ENCODE assay signal across 8 cellular contexts in the genomic region with DNA sequence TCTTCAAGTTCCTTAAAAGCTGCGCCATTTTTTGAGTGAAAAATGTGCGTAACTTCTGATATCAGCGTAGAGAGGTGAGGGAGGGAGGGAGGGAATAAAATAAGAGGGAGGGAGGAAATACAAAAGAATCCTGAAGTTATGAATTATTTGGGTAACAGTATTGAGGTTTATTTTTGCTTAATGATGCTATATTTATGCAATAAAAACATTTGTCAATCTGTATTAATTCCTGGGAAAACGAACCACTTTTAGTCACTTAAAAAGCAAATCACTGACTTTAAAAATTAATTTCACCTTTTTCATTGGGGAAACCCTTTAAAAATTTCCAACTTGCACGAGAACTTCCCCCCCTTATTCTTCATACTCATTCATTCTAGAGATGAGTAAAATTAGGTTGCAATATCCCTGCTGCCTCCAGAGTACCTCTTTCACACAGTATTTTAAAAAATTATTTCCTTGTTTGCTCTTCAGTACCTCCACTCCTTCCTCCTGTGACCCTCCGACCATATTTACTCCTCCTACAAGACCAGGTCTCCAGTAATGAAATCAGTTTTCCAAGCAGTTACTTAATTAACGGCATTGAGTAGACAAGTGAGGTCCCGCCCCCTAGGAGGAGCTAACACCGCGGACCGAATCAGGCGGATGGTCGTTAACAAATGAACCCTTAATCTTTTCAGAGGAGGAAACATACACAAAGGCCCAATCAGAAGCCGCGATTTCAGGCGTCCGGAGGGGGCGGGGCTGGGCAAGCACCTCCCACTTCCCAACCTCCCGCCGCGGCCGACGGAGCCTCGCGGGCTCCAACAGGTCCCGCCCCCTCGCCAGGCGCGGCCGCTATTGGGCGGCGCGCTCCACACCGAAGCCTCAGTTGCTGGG. TPM values are rescaled to one million over a fixed set of nuclear protein-coding genes. Genes with fewer than 3 reads are reported as not detected.
DNase-seq lines count a peak whose midpoint lies in the region; ATAC-seq and TF ChIP-seq lines count a peak whose summit lies in the region.

No MANE protein-coding gene starts in this region.

- peaks cover 27% of the 10 kb centered on the region for H3K4me1 Mint-ChIP-seq in activated naive CD8-positive, alpha-beta T cell (ENCODE audit: low read depth)

- H3K9me3 Mint-ChIP-seq in activated naive CD8-positive, alpha-beta T cell (ENCODE audit: low read depth) = no peaks in the 10 kb centered on the region

- TF ChIP-seq CTCF in ovary (IDR thresholded peaks at IDR 0.05) (peak; percentile 10 to 52 (median 52)), tibial nerve (IDR thresholded peaks at IDR 0.05) (peak in 4 of 5 experiments; percentile 17 to 62 (median 41))

- peak overlapping the region; percentile 88 for H3K4me3 Mint-ChIP-seq in activated naive CD8-positive, alpha-beta T cell

- peaks cover 4% of the 10 kb centered on the region for H3K4me1 ChIP-seq in ovary (ENCODE audit: insufficient read depth)
- peaks cover 0 to 14% (median 7%) of the 10 kb centered on the region in 4 donors for H3K4me1 ChIP-seq in tibial nerve

- no peaks in the 10 kb centered on the region for H3K27me3 Mint-ChIP-seq in activated naive CD8-positive, alpha-beta T cell

- TF ChIP-seq POLR2A in ovary (IDR thresholded peaks at IDR 0.05) (no peak), tibial nerve (IDR thresholded peaks at IDR 0.05) (no peak)

- H3K27ac Mint-ChIP-seq in activated naive CD8-positive, alpha-beta T cell = peak overlapping the region; percentile 36

- ATAC-seq in HG02610 (IDR thresholded peaks at IDR 0.05; ENCODE audit: unreplicated experiment) = peak; percentile 83
- ATAC-seq in Right ventricle myocardium superior (ENCODE audit: poor library complexity) = peak; percentile 98

- intact Hi-C loops in Right ventricle myocardium superior (cut with DNase I) = no loop called here
- intact Hi-C loops in ovary (cut with DNase I) = loop anchor here in 1 of 4 donors (10.0 kb wide), 1 partner anchor 275 kb away; no protein-coding TSS in a partner anchor

- no peak overlapping the region for H3K27ac ChIP-seq in ovary
- peak overlapping the region in 3 of 4 donors; percentile 34 to 93 (median 92) for H3K27ac ChIP-seq in tibial nerve

- H3K27me3 ChIP-seq in ovary = no peaks in the 10 kb centered on the region
- H3K27me3 ChIP-seq in tibial nerve = no peaks in the 10 kb centered on the region

- H3K36me3 Mint-ChIP-seq in activated naive CD8-positive, alpha-beta T cell = no peaks in the 10 kb centered on the region

- H3K9me3 ChIP-seq in ovary = no peaks in the 10 kb centered on the region
- H3K9me3 ChIP-seq in tibial nerve = no peaks in the 10 kb centered on the region

- H3K36me3 ChIP-seq in ovary = no peaks in the 10 kb centered on the region
- H3K36me3 ChIP-seq in tibial nerve = no peaks in the 10 kb centered on the region

- 5 to 7% (median 6%) methylated on average over 34 of the region's 34 CpGs for WGBS in ovary, 3 donors
- 7 to 9% methylated on average over 26 to 34 of the region's 34 CpGs for WGBS in tibial nerve, 2 donors

- H3K4me3 ChIP-seq in ovary (peak overlapping the region; percentile 33), tibial nerve (peak overlapping the region in 3 of 4 donors; percentile 18 to 79 (median 36))

- DNase-seq in GM04503 (ENCODE audit: low read depth) = peak; percentile 82
- DNase-seq in NCI-H1048 (lab: John Stamatoyannopoulos, UW) = peak; percentile 97
- peak; percentile 100 for DNase-seq in SK-N-DZ (ENCODE audit: low spot score)
- peak; percentile 98 for DNase-seq in Right ventricle myocardium superior
- DNase-seq in ovary = peak in 4 of 5 donors; percentile 97 to 99 (median 98)
- DNase-seq in tibial nerve (ENCODE audit: low spot score in 2 of 2) = peak in 1 of 2 donors; percentile 93

- TF ChIP-seq EP300 in ovary (IDR thresholded peaks at IDR 0.05) (no peak), tibial nerve (IDR thresholded peaks at IDR 0.05) (no peak)

RNA-seq across cellular contexts. Expression of gene TRIM24, which starts 0.5 kb away (rescaled TPM):
- 45.1 and 47.2 TPM in 2 replicates for polyA plus RNA-seq in SK-N-DZ (2014; cell fraction: cytosol; rRNA removed)
- 29.6 and 33.6 TPM in 2 replicates for polyA plus RNA-seq in SK-N-DZ (2014; cell fraction: nucleus; rRNA removed)
- total RNA-seq in Right ventricle myocardium superior = 15.6 TPM
- 10 to 100 TPM; 17.0 to 55.6 (median 32.7) TPM for total RNA-seq in ovary
- polyA plus RNA-seq in ovary = 10 to 100 TPM; 18.0 to 34.4 TPM
- total RNA-seq in tibial nerve = 10 to 100 TPM; 15.9 to 20.5 (median 17.7) TPM

Comparison
In these comparisons a context has a peak if more than half of its experiments do, and no peak if none do; other contexts are left out.
1. H3K27ac ChIP-seq: peak in tibial nerve (3 of 4); none in ovary (0 of 2).